Comparison of ENCODE assay signal across 14 cellular contexts in the genomic region with DNA sequence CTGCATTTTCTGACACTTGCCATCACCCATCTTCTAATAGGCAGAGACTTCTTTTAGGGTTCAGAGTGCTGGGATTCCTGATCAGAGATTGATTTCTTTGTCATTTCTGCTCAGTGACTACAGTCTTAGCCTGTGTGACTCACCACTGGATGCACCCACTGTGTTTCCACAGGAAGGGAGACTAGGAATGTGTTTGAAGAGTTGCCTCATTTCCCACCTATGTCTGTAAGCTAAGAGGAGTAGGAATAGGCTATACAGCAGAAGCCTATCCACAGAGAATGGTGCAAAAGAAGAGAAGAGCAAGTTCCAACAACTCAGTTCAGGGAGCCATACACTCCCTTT.
A peak's percentile ranks its signal among the peaks of the same experiment; 100 is the strongest.
DNase-seq lines count a peak whose midpoint lies in the region; ATAC-seq, FAIRE-seq and TF ChIP-seq lines count a peak whose summit lies in the region.
"Had no signal": no experiment of that assay in that cellular context is flagged by ENCODE, and none has a peak within 500 bp of the region (broad histone marks: within the 10 kb centered on the region; RNA-seq: fewer than 3 reads in every experiment).

No MANE protein-coding gene starts in this region.

- H3K4me1 Mint-ChIP-seq in nephron = peaks cover 55% of the 10 kb centered on the region
- H3K4me1 Mint-ChIP-seq in activated CD4-positive, alpha-beta T cell treated with anti-CD3 and anti-CD28 coated beads, Interleukin-2, amount 10 ng/mL, durations not matched to agents 7 days and 5 days = no peaks in the 10 kb centered on the region

- intact Hi-C loops in endothelial cell of umbilical vein (cut with micrococcal nuclease) = loop anchor here (2.0 kb wide), 1 partner anchor 62 kb away; no protein-coding TSS in a partner anchor

- ATAC-seq in GM21786 (IDR thresholded peaks at IDR 0.05; ENCODE audit: unreplicated experiment) = no peak
- ATAC-seq: Right ventricle myocardium inferior had no signal

- POLR2A ChIA-PET in endothelial cell of umbilical vein (lab: Charles Lee) = interaction anchor here (1.5 to 2.7 kb wide), 2 partner anchors 8 to 62 kb away, joined by 4 to 14 read pairs; no protein-coding TSS in a partner anchor
- POLR2A ChIA-PET in activated CD4-positive, alpha-beta T cell treated with anti-CD3 and anti-CD28 coated beads, Interleukin-2, amount 10 ng/mL, durations not matched to agents 7 days and 5 days (lab: Charles Lee) = no interaction called here

- H3K79me2 ChIP-seq in endothelial cell of umbilical vein (ENCODE audit: control insufficient read depth, insufficient read depth, low read length) = no peaks in the 10 kb centered on the region

- no peaks in the 10 kb centered on the region for H3K36me3 Mint-ChIP-seq in nephron (ENCODE audit: low read depth)
- H3K36me3 Mint-ChIP-seq in activated CD4-positive, alpha-beta T cell treated with anti-CD3 and anti-CD28 coated beads, Interleukin-2, amount 10 ng/mL, durations not matched to agents 7 days and 5 days (ENCODE audit: low read depth) = no peaks in the 10 kb centered on the region

- no peak overlapping the region for H3K4me3 ChIP-seq in endothelial cell of umbilical vein (replicated peaks in 1 of 3; ENCODE audit: insufficient read depth in 1 of 3, low read depth in 1 of 3, low read length in 3 of 3)

- TF ChIP-seq CTCF in endothelial cell of umbilical vein (IDR thresholded peaks at IDR 0.05; ENCODE audit: extremely low read depth in 1 of 2, insufficient read depth in 1 of 2, low read depth in 1 of 2, low read length in 2 of 2) (no peak), nephron (IDR thresholded peaks at IDR 0.05; ENCODE audit: unreplicated experiment in 3 of 3) (no peak)

- H3K27ac ChIP-seq in endothelial cell of umbilical vein (ENCODE audit: insufficient read depth, low read depth, low read length) = peak overlapping the region; percentile 93

- H2AFZ ChIP-seq in endothelial cell of umbilical vein (ENCODE audit: low read depth, low read length) = no peak overlapping the region

- H3K9me3 Mint-ChIP-seq in nephron = no peaks in the 10 kb centered on the region
- no peaks in the 10 kb centered on the region for H3K9me3 Mint-ChIP-seq in activated CD4-positive, alpha-beta T cell treated with anti-CD3 and anti-CD28 coated beads, Interleukin-2, amount 10 ng/mL, durations not matched to agents 7 days and 5 days

- no TSS peak for BruUV-seq in endothelial cell of umbilical vein (replicated peaks; lab: Mats Ljungman, UMichigan)

- no peaks in the 10 kb centered on the region for H3K9me3 ChIP-seq in endothelial cell of umbilical vein (replicated peaks; ENCODE audit: control insufficient read depth, insufficient read depth, low read length)

- peaks cover 12% of the 10 kb centered on the region for H3K27me3 Mint-ChIP-seq in nephron (ENCODE audit: low read depth)
- H3K27me3 Mint-ChIP-seq in activated CD4-positive, alpha-beta T cell treated with anti-CD3 and anti-CD28 coated beads, Interleukin-2, amount 10 ng/mL, durations not matched to agents 7 days and 5 days = peaks cover 58% of the 10 kb centered on the region

- no peaks in the 10 kb centered on the region for H3K36me3 ChIP-seq in endothelial cell of umbilical vein (ENCODE audit: control insufficient read depth in 2 of 2, extremely low read depth in 1 of 2, insufficient read depth in 2 of 2, low read length in 2 of 2)

- peak; percentile 73 for FAIRE-seq in endothelial cell of umbilical vein (lab: Jason Lieb, UNC)
- FAIRE-seq: GM12891, islet of Langerhans had no signal

- in situ Hi-C loops in Caki2 (cut with HindIII; ENCODE audit: low pct_unique_long_range_greater_than_20kb, low sequenced_read_pairs) = no loop called here

- H4K20me1 ChIP-seq in endothelial cell of umbilical vein (replicated peaks; ENCODE audit: control insufficient read depth, extremely low read depth, insufficient read depth, low read length) = no peaks in the 10 kb centered on the region

- no peak overlapping the region for H3K4me3 Mint-ChIP-seq in nephron
- no peak overlapping the region for H3K4me3 Mint-ChIP-seq in activated CD4-positive, alpha-beta T cell treated with anti-CD3 and anti-CD28 coated beads, Interleukin-2, amount 10 ng/mL, durations not matched to agents 7 days and 5 days

- no peak for TF ChIP-seq POLR2A in endothelial cell of umbilical vein (IDR thresholded peaks at IDR 0.05; ENCODE audit: low read depth, low read length)

- no peaks in the 10 kb centered on the region for H3K27me3 ChIP-seq in endothelial cell of umbilical vein (ENCODE audit: control insufficient read depth in 2 of 2, insufficient read depth in 2 of 2, low read length in 2 of 2)

- peak overlapping the region; percentile 36 for H3K4me2 ChIP-seq in endothelial cell of umbilical vein (ENCODE audit: insufficient read depth, low read length)

- H3K27ac Mint-ChIP-seq in nephron = peak overlapping the region in 2 of 3 experiments; percentile 9 to 65
- H3K27ac Mint-ChIP-seq in activated CD4-positive, alpha-beta T cell treated with anti-CD3 and anti-CD28 coated beads, Interleukin-2, amount 10 ng/mL, durations not matched to agents 7 days and 5 days = no peak overlapping the region

- dilution Hi-C loops in endothelial cell of umbilical vein (cut with MboI; ENCODE audit: extremely low pct_ligation_motif_present, low sequenced_read_pairs) = no loop called here

- H3K9ac ChIP-seq in endothelial cell of umbilical vein (replicated peaks; ENCODE audit: extremely low read depth, insufficient read depth, low read length) = peak overlapping the region; percentile 55

- CTCF ChIA-PET in endothelial cell of umbilical vein (lab: Charles Lee) = interaction anchor here (1.3 to 4.1 kb wide), 9 partner anchors 11 to 127 kb away, joined by 3 to 25 read pairs (median 6); partner anchors contain the start of gene ACTN1
- CTCF ChIA-PET in activated CD4-positive, alpha-beta T cell treated with anti-CD3 and anti-CD28 coated beads, Interleukin-2, amount 10 ng/mL, durations not matched to agents 7 days and 5 days (lab: Charles Lee) = no interaction called here

- no peaks in the 10 kb centered on the region for H3K9me1 ChIP-seq in endothelial cell of umbilical vein (replicated peaks; ENCODE audit: control insufficient read depth, extremely low read depth, insufficient read depth, low read length)

- DNase-seq in Caki2 (ENCODE audit: low read depth) (peak; percentile 16), RKO (ENCODE audit: low spot score) (peak; percentile 58), endothelial cell of umbilical vein (ENCODE audit: low read depth, low spot score) (peak; percentile 78), ecto neural progenitor cell (ENCODE audit: low spot score) (no peak), foreskin melanocyte (no peak)
- no peak for DNase-seq in activated CD4-positive, alpha-beta T cell treated with anti-CD3 and anti-CD28 coated beads, Interleukin-2, amount 10 ng/mL, durations not matched to agents 7 days and 5 days
- DNase-seq: activated gamma-delta T cell treated with Interleukin-2 at 50 U/mL for 16 hours, NCI-H2107, retina had no signal

- peaks cover 65% of the 10 kb centered on the region for H3K4me1 ChIP-seq in endothelial cell of umbilical vein (ENCODE audit: control insufficient read depth, extremely low read depth, insufficient read depth, low read length)

TF ChIP-seq in endothelial cell of umbilical vein, 7 proteins besides CTCF, POLR2A, EP300 and RAD21:
- no peak for TF ChIP-seq POLR2AphosphoS5 (IDR thresholded peaks at IDR 0.05; ENCODE audit: insufficient read depth, low read depth, low read length)
- no peak for TF ChIP-seq MAX (IDR thresholded peaks at IDR 0.05; ENCODE audit: insufficient read depth, insufficient read length)
- TF ChIP-seq MYC (IDR thresholded peaks at IDR 0.05; ENCODE audit: low read depth, low read length) = no peak
- peak; percentile 84 for TF ChIP-seq FOS (IDR thresholded peaks at IDR 0.05; ENCODE audit: borderline replicate concordance, insufficient read depth, low read length)
- peak; percentile 79 for TF ChIP-seq JUN (IDR thresholded peaks at IDR 0.05; ENCODE audit: borderline replicate concordance, insufficient read depth, insufficient read length, low read depth)
- no peak for TF ChIP-seq GATA2 (IDR thresholded peaks at IDR 0.05; ENCODE audit: insufficient read depth, insufficient read length, low read depth, low read length)
- TF ChIP-seq EZH2 (IDR thresholded peaks at IDR 0.05; ENCODE audit: borderline replicate concordance, low read depth, low read length, severe bottlenecking) = no peak

Comparison
In these comparisons a context has a peak if more than half of its experiments do, and no peak if none do; other contexts are left out.
1. DNase-seq: peak in Caki2 (single experiment), RKO (single experiment) and endothelial cell of umbilical vein (single experiment); none in ecto neural progenitor cell (single experiment), foreskin melanocyte (single experiment) and activated CD4-positive, alpha-beta T cell treated with anti-CD3 and anti-CD28 coated beads, Interleukin-2, amount 10 ng/mL, durations not matched to agents 7 days and 5 days (single experiment).